In the genomic region with DNA sequence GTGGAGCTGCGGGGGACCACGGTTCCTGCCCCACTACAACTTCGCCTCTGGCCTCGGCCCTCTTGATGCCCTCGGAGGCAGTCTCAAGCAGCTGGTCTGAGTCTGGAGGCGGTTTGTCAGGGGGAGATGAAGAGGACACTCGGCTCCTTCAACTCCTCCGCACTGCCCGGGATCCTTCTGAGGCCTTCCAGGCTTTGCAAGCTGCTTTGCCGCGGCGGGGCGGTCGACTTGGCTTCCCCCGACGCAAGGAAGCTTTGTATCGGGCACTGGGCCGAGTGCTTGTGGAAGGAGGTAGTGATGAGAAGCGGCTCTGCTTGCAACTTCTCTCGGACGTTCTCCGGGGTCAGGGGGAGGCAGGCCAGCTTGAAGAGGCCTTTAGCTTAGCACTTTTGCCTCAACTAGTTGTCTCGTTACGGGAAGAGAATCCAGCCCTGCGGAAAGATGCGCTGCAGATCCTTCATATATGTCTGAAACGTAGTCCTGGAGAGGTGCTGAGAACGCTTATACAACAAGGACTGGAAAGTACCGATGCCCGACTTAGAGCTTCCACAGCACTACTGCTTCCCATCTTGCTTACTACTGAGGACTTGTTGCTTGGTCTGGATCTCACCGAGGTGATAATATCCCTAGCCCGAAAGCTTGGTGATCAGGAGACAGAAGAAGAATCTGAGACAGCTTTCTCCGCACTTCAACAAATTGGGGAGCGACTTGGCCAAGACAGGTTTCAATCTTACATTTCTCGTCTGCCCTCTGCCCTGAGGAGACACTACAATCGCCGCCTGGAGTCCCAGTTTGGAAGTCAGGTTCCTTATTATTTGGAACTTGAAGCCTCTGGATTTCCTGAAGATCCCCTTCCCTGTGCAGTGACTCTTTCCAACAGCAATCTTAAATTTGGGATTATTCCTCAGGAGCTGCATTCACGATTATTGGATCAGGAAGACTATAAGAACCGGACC, we compare ENCODE assay signal across 8 cellular contexts. TPM values are rescaled to one million over a fixed set of nuclear protein-coding genes. Genes with fewer than 3 reads are reported as not detected.
DNase-seq lines count a peak whose midpoint lies in the region; ATAC-seq and TF ChIP-seq lines count a peak whose summit lies in the region.

No MANE protein-coding gene starts in this region.

- TF ChIP-seq POLR2A in IMR-90 (IDR thresholded peaks at IDR 0.05; ENCODE audit: low read depth, low read length) = no peak

- BruUV-seq in IMR-90 (replicated peaks; lab: Mats Ljungman, UMichigan) = TSS peak; percentile 54

- peak overlapping the region; percentile 93 for H3K4me2 ChIP-seq in IMR-90 (ENCODE audit: low read depth, low read length)

- POLR2A ChIA-PET in IMR-90 (lab: Charles Lee; ENCODE audit: unreplicated experiment) = interaction anchor here (0.7 kb wide), 1 partner anchor 52 kb away, joined by 3 read pairs; no protein-coding TSS in a partner anchor

- DNase-seq in AG10803 (ENCODE audit: low read depth) = peak; percentile 49
- peak; percentile 12 for DNase-seq in GM13977 (ENCODE audit: low spot score)
- DNase-seq in IMR-90 = peak; percentile 54
- DNase-seq in activated T-helper 9 cell treated with anti-CD3 and anti-CD28 coated beads, Interleukin-2, amount 50 U/mL, for 16 hours (ENCODE audit: low read depth) = peak; percentile 8
- peak; percentile 72 for DNase-seq in left cardiac atrium
- peak; percentile 59 for DNase-seq in putamen (ENCODE audit: low spot score)
- no peak for DNase-seq in effector CD4-positive, alpha-beta T cell

- peak overlapping the region; percentile 71 for H3K9ac ChIP-seq in IMR-90 (ENCODE audit: low read depth, low read length)

- H4K5ac ChIP-seq in IMR-90 (ENCODE audit: low read depth, low read length) = no peak overlapping the region

- H2BK20ac ChIP-seq in IMR-90 (ENCODE audit: low read depth, low read length) = no peak overlapping the region

- H2BK15ac ChIP-seq in IMR-90 (ENCODE audit: low read depth, low read length) = no peak overlapping the region

- H2BK120ac ChIP-seq in IMR-90 (ENCODE audit: low read depth, low read length) = no peak overlapping the region

- dilution Hi-C loops in IMR-90 (cut with HindIII; ENCODE audit: low sequenced_read_pairs, unreplicated experiment) = no loop called here

- H3K4me1 ChIP-seq in IMR-90 (ENCODE audit: control insufficient read depth, insufficient read depth, low read length) = peaks cover 3% of the 10 kb centered on the region; the same call in 1 of the 2 replicates

- H2BK5ac ChIP-seq in IMR-90 (ENCODE audit: low read depth, low read length, poor library complexity, severe bottlenecking) = peak overlapping the region; percentile 31

- ATAC-seq in IMR-90 (ENCODE audit: low read depth) (peak; percentile 3; the same call in 1 of the 2 replicates), left cardiac atrium (peak; percentile 17 to 41), HG03571 (IDR thresholded peaks at IDR 0.05; ENCODE audit: unreplicated experiment) (no peak)

- H3K56ac ChIP-seq in IMR-90 (ENCODE audit: extremely low read depth, insufficient read depth, low read length) = peak overlapping the region; percentile 46; the same call in 1 of the 2 replicates

- TF ChIP-seq CTCF in AG10803 (conservative IDR thresholded peaks at IDR 0.05; ENCODE audit: low read length) (peak; percentile 27; the same call in 1 of the 2 replicates), GM13977 (IDR thresholded peaks at IDR 0.05; ENCODE audit: extremely low read depth, insufficient read depth, missing control alignments) (no peak), IMR-90 (conservative IDR thresholded peaks at IDR 0.05; ENCODE audit: low read depth, low read length) (no peak)

- H4K8ac ChIP-seq in IMR-90 (ENCODE audit: low read depth in 2 of 2, low read length in 2 of 2) = peak overlapping the region in 1 of 2 experiments; percentile 77; a peak in 1 of 4 replicates

- CTCF ChIA-PET in IMR-90 (lab: Yijun Ruan, JAX) = interaction anchor here (0.6 kb wide), 1 partner anchor 92 kb away, joined by 3 read pairs; no protein-coding TSS in a partner anchor

- H4K91ac ChIP-seq in IMR-90 (ENCODE audit: insufficient read depth, low read depth, low read length) = no peak overlapping the region; the same call in 1 of the 2 replicates

- H3K27me3 ChIP-seq in IMR-90 (ENCODE audit: control insufficient read depth, insufficient read depth, low read length) = no peaks in the 10 kb centered on the region

- no peaks in the 10 kb centered on the region for H3K36me3 ChIP-seq in IMR-90 (ENCODE audit: control insufficient read depth, insufficient read depth, low read length)

- WGBS in IMR-90 (ENCODE audit: extremely low coverage in 2 of 2, insufficient read length in 1 of 2), 2 experiments = 4% methylated on average over 11 of the region's 39 CpGs; no CpG with 5 or more reads in 1 of the 2 experiments

- peak overlapping the region; percentile 75 for H2AK9ac ChIP-seq in IMR-90 (replicated peaks; ENCODE audit: low read depth, low read length, poor library complexity)

- peak overlapping the region; percentile 97 for H2AFZ ChIP-seq in IMR-90 (replicated peaks; ENCODE audit: low read length, poor library complexity)

- H2AK5ac ChIP-seq in IMR-90 (ENCODE audit: low read depth, low read length) = no peak overlapping the region

- H4K20me1 ChIP-seq in IMR-90 (ENCODE audit: insufficient read depth, low read length) = peaks cover 18% of the 10 kb centered on the region

- H3K9me3 ChIP-seq in IMR-90 (ENCODE audit: control insufficient read depth, insufficient read depth, low read length) = no peaks in the 10 kb centered on the region

- in situ Hi-C loops in GM13977 (cut with MboI; ENCODE audit: low pct_unique_long_range_greater_than_20kb, low sequenced_read_pairs, unreplicated experiment) (no loop called here), IMR-90 (cut with MboI; ENCODE audit: low sequenced_read_pairs) (loop anchor here (10.0 kb wide), 1 partner anchor 172 kb away; a partner anchor contains a TSS)

- intact Hi-C loops in IMR-90 (cut with micrococcal nuclease) = loop anchor here (2.0 to 5.0 kb wide), 3 partner anchors 124 to 304 kb away; a partner anchor contains a TSS
- intact Hi-C loops in left cardiac atrium (cut with DNase I) = loop anchor here in 1 of 2 donors (5.0 to 10.0 kb wide), 2 partner anchors 122 to 174 kb away; a partner anchor contains a TSS

- peak overlapping the region; percentile 74 for H3K23ac ChIP-seq in IMR-90 (ENCODE audit: low read depth, low read length)

- no peak overlapping the region for H3K18ac ChIP-seq in IMR-90 (ENCODE audit: low read depth, low read length)

- no peak for TF ChIP-seq RAD21 in IMR-90 (IDR thresholded peaks at IDR 0.05; ENCODE audit: low read length)

- H3K79me1 ChIP-seq in IMR-90 (ENCODE audit: low read depth in 1 of 2, low read length in 2 of 2) = peaks cover 10 to 42% of the 10 kb centered on the region in 2 experiments

- peak overlapping the region; percentile 38 for H3K27ac ChIP-seq in IMR-90 (ENCODE audit: insufficient read depth, low read length)

- H3K14ac ChIP-seq in IMR-90 (replicated peaks; ENCODE audit: low read depth, low read length) = peak overlapping the region; percentile 74

- no peaks in the 10 kb centered on the region for H3K9me1 ChIP-seq in IMR-90 (ENCODE audit: insufficient read depth, low read length)

- H3K4me3 ChIP-seq in AG10803 (ENCODE audit: low read length) = peak overlapping the region; percentile 97
- H3K4me3 ChIP-seq in IMR-90 (ENCODE audit: insufficient read depth, low read depth, low read length) = peak overlapping the region; percentile 56

- H3K4ac ChIP-seq in IMR-90 (ENCODE audit: low read depth, low read length) = peak overlapping the region; percentile 28

TF ChIP-seq in IMR-90, 13 proteins besides CTCF, POLR2A, EP300 and RAD21:
- no peak for TF ChIP-seq FOS (IDR thresholded peaks at IDR 0.05; ENCODE audit: low read depth, low read length)
- no peak for TF ChIP-seq RCOR1 (IDR thresholded peaks at IDR 0.05; ENCODE audit: insufficient replicate concordance, low read length)

RNA-seq across cellular contexts. Expression of a gene that starts 0.9 kb away (rescaled TPM):
- total RNA-seq in IMR-90 (2012; rRNA removed) (11.1 and 13.4 TPM in 2 replicates), left cardiac atrium (10 to 100 TPM; 14.8 to 18.6 TPM)
- polyA plus RNA-seq in IMR-90 (2012; rRNA removed) = 2.5 and 3.1 TPM in 2 replicates
- 0.79 and 1.2 TPM in 2 replicates for polyA plus RNA-seq in IMR-90 (2012; cell fraction: cytosol; rRNA removed)
- polyA plus RNA-seq in IMR-90 (2012; cell fraction: nucleus; rRNA removed; ENCODE audit: low replicate concordance) = 1.2 and 10.1 TPM in 2 replicates

RNA-seq across cellular contexts. Expression of a gene that starts 1.1 kb away (rescaled TPM):
- total RNA-seq in IMR-90 (2012; rRNA removed) (7.7 and 11.4 TPM in 2 replicates), left cardiac atrium (10 to 100 TPM; 10.5 to 10.9 TPM)
- polyA plus RNA-seq in IMR-90 (2012; rRNA removed) = 2.5 and 2.9 TPM in 2 replicates
- 0.67 and 1.2 TPM in 2 replicates for polyA plus RNA-seq in IMR-90 (2012; cell fraction: cytosol; rRNA removed)
- polyA plus RNA-seq in IMR-90 (2012; cell fraction: nucleus; rRNA removed; ENCODE audit: low replicate concordance) = 0.92 and 3.3 TPM in 2 replicates
